ENCODE assay signal across 31 cellular contexts in the genomic region with DNA sequence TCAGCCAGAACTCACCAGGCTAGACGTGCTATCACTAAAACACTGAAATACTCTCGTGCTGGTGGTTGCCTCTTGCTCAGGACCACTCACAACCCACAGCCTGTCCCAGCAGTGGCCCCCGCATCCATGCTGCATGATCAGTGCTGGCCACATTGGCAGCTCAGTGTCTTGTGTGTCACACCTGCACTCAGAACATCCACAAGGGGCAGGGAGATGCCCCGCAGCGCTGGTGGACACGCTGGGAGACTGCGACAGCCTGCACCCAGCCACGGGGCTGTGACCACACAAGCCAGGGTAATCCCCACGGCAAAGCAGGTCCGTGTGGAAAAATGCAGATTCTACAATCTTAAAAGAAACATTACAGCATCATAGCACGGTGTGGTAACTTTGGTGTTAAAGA. TPM values are rescaled to one million over a fixed set of nuclear protein-coding genes. Genes with fewer than 3 reads are reported as not detected.
DNase-seq lines count a peak whose midpoint lies in the region; ATAC-seq and TF ChIP-seq lines count a peak whose summit lies in the region.
"Had no signal": no experiment of that assay in that cellular context is flagged by ENCODE, and none has a peak within 500 bp of the region (broad histone marks: within the 10 kb centered on the region; RNA-seq: fewer than 3 reads in every experiment).

No MANE protein-coding gene starts in this region.

- 93% methylated on average over 11 of the region's 11 CpGs for WGBS in mesenchymal stem cell
- WGBS in stomach, 5 donors: 65 to 81% (median 68%) methylated on average over 11 of the region's 11 CpGs

- H3K27me3 ChIP-seq in GM23338 (ENCODE audit: insufficient read depth) (no peaks in the 10 kb centered on the region), mesenchymal stem cell (ENCODE audit: control insufficient read depth in 1 of 2, insufficient read depth in 1 of 2, low read length in 2 of 2) (no peaks in the 10 kb centered on the region), stomach (no peaks in the 10 kb centered on the region)
- H3K27me3 ChIP-seq: right atrium auricular region, uterus had no signal

- H3K4ac ChIP-seq in mesenchymal stem cell (ENCODE audit: low read depth in 1 of 2, low read length in 2 of 2): no peak overlapping the region

- H3K79me2 ChIP-seq in GM23338 (replicated peaks; ENCODE audit: insufficient read depth): no peaks in the 10 kb centered on the region

- H3K23ac ChIP-seq in mesenchymal stem cell (ENCODE audit: low read length in 2 of 2): no peak overlapping the region

- no peaks in the 10 kb centered on the region for H3F3A ChIP-seq in GM23338 (replicated peaks; ENCODE audit: low read depth)

- no peaks in the 10 kb centered on the region for H3K36me3 Mint-ChIP-seq in GM23338 (ENCODE audit: low read depth)

- H3K9me3 Mint-ChIP-seq in GM23338: no peaks in the 10 kb centered on the region
- H3K9me3 Mint-ChIP-seq: activated CD4-positive, alpha-beta memory T cell treated with anti-CD3 and anti-CD28 coated beads for 36 hours; activated naive CD8-positive, alpha-beta T cell treated with anti-CD3 and anti-CD28 coated beads for 36 hours; activated T-helper 2 cell treated with anti-CD3 and anti-CD28 coated beads, Interferon-gamma antibody, Interleukin-2, Interleukin-4, amounts not matched to agents 10 μg/mL and 5 μg/mL and 100 μg/mL, durations not matched to agents 14 hours and 24 hours and 36 hours; CD8-positive, alpha-beta memory T cell; dendritic cell treated with granulocyte-macrophage colony-stimulating factor and Interleukin-4, amounts not matched to agents 40 ng/mL and 50 ng/mL, for 4 days; nephron; T-helper 1 cell treated with Interleukin-12 subunit alpha and Interleukin-12 subunit beta and Interleukin-4 antibody, amounts not matched to agents 30 μg/mL and 1 μg/mL, for 36 hours had no signal

- intact Hi-C loops in stomach (cut with DNase I; ENCODE audit: low total_unique reads): no loop called here

- TF ChIP-seq CTCF in GM23338 (conservative IDR thresholded peaks at IDR 0.05; ENCODE audit: low read depth in 2 of 2) (no peak), VCaP (conservative IDR thresholded peaks at IDR 0.05) (no peak), stomach (IDR thresholded peaks at IDR 0.05) (no peak), foreskin fibroblast (IDR thresholded peaks at IDR 0.05; ENCODE audit: low read depth, low read length) (no peak)

- no peak overlapping the region for H4K8ac ChIP-seq in mesenchymal stem cell (ENCODE audit: low read length)

- H3K4me2 ChIP-seq in GM23338: no peak overlapping the region
- no peak overlapping the region for H3K4me2 ChIP-seq in mesenchymal stem cell (ENCODE audit: low read length, poor library complexity, severe bottlenecking)

- H3K18ac ChIP-seq in mesenchymal stem cell (ENCODE audit: low read depth in 1 of 2, low read length in 2 of 2): no peak overlapping the region

- no peaks in the 10 kb centered on the region for H3K36me3 ChIP-seq in GM23338 (ENCODE audit: insufficient read depth)
- H3K36me3 ChIP-seq in mesenchymal stem cell (ENCODE audit: control insufficient read depth in 1 of 2, insufficient read depth in 2 of 2, low read depth in 1 of 2, low read length in 2 of 2): peaks cover 0 to 31% of the 10 kb centered on the region in 2 experiments
- peaks cover 47 to 92% (median 72%) of the 10 kb centered on the region in 4 donors for H3K36me3 ChIP-seq in stomach
- H3K36me3 ChIP-seq: HAP-1, uterus had no signal

- no peak overlapping the region for H2BK15ac ChIP-seq in mesenchymal stem cell (ENCODE audit: low read depth, poor library complexity, severe bottlenecking)

- H2BK120ac ChIP-seq in mesenchymal stem cell (ENCODE audit: low read depth, low read length): no peak overlapping the region

- peak overlapping the region; percentile 34 for H4K91ac ChIP-seq in mesenchymal stem cell (ENCODE audit: low read length)

- peaks cover 11% of the 10 kb centered on the region for H3K27me3 Mint-ChIP-seq in GM23338 (ENCODE audit: insufficient read depth, low read depth, poor library complexity)
- H3K27me3 Mint-ChIP-seq: activated CD4-positive, alpha-beta memory T cell treated with anti-CD3 and anti-CD28 coated beads for 36 hours; activated naive CD8-positive, alpha-beta T cell treated with anti-CD3 and anti-CD28 coated beads for 36 hours; CD8-positive, alpha-beta memory T cell; dendritic cell treated with granulocyte-macrophage colony-stimulating factor and Interleukin-4, amounts not matched to agents 40 ng/mL and 50 ng/mL, for 4 days had no signal

- 0 out of 3 replicates have a peak, but pooled peaks have one; percentile 11 for ATAC-seq in GM23338

- TF ChIP-seq POLR2A in stomach (IDR thresholded peaks at IDR 0.05): no peak

- no peaks in the 10 kb centered on the region for H4K20me1 ChIP-seq in GM23338 (replicated peaks; ENCODE audit: insufficient read depth)

- H2BK5ac ChIP-seq in mesenchymal stem cell (ENCODE audit: low read depth, low read length, poor library complexity, severe bottlenecking): no peak overlapping the region

- H2AK5ac ChIP-seq in mesenchymal stem cell (ENCODE audit: low read length, severe bottlenecking): no peak overlapping the region

- H3K4me1 Mint-ChIP-seq in GM23338: peaks cover 23% of the 10 kb centered on the region
- H3K4me1 Mint-ChIP-seq: activated naive CD8-positive, alpha-beta T cell treated with anti-CD3 and anti-CD28 coated beads for 36 hours; nephron had no signal

- H3K4me1 ChIP-seq in GM23338 (ENCODE audit: insufficient read depth) (no peaks in the 10 kb centered on the region; the same call in 1 of the 2 replicates), mesenchymal stem cell (ENCODE audit: control insufficient read depth, insufficient read depth, low read depth, low read length) (peaks cover 13% of the 10 kb centered on the region), stomach (peaks cover 32 to 58% (median 47%) of the 10 kb centered on the region in 4 donors)
- H3K4me1 ChIP-seq: HAP-1, uterus had no signal

- H3K4me3 Mint-ChIP-seq in GM23338: no peak overlapping the region
- H3K4me3 Mint-ChIP-seq: activated CD4-positive, alpha-beta memory T cell treated with anti-CD3 and anti-CD28 coated beads for 36 hours; activated naive CD8-positive, alpha-beta T cell treated with anti-CD3 and anti-CD28 coated beads for 36 hours; CD8-positive, alpha-beta memory T cell; dendritic cell treated with granulocyte-macrophage colony-stimulating factor and Interleukin-4, amounts not matched to agents 40 ng/mL and 50 ng/mL, for 4 days; nephron; T-helper 1 cell treated with Interleukin-12 subunit alpha and Interleukin-12 subunit beta and Interleukin-4 antibody, amounts not matched to agents 30 μg/mL and 1 μg/mL, for 36 hours had no signal

- H3K14ac ChIP-seq in mesenchymal stem cell (ENCODE audit: low read length in 2 of 2): no peak overlapping the region

- H3K9me3 ChIP-seq in mesenchymal stem cell (ENCODE audit: control insufficient read depth, low read length) (no peaks in the 10 kb centered on the region), stomach (no peaks in the 10 kb centered on the region)
- H3K9me3 ChIP-seq: HAP-1, right atrium auricular region, uterus had no signal

- H3K27ac ChIP-seq in GM23338 (ENCODE audit: low read depth) (no peak overlapping the region), VCaP (peak overlapping the region; percentile 98), mesenchymal stem cell (ENCODE audit: low read length, poor library complexity, severe bottlenecking) (no peak overlapping the region), stomach (peak overlapping the region; percentile 69 to 82 (median 80))
- H3K27ac ChIP-seq: RWPE1, SK-N-MC, uterus had no signal

- no peak overlapping the region for H3K9ac ChIP-seq in mesenchymal stem cell (ENCODE audit: low read length)

- DNase-seq in GM23338 (ENCODE audit: low spot score) (no peak), mesenchymal stem cell (no peak), stomach (peak; percentile 23), foreskin fibroblast (no peak), DMS53 treated with DMSO at 0.1 percent for 48 hours (lab: John Stamatoyannopoulos, UW; ENCODE audit: unreplicated experiment) (no peak), HK-2 (ENCODE audit: unreplicated experiment) (no peak)
- DNase-seq: activated CD4-positive, alpha-beta memory T cell treated with anti-CD3 and anti-CD28 coated beads for 36 hours; activated CD4-positive, CD25-positive, alpha-beta regulatory T cell treated with anti-CD3 and anti-CD28 coated beads, Interleukin-2, amount 50 U/mL, for 72 hours; activated CD8-positive, alpha-beta memory T cell treated with anti-CD3 and anti-CD28 coated beads, Interleukin-2, amount 50 U/mL, for 4 hours; activated naive CD8-positive, alpha-beta T cell treated with anti-CD3 and anti-CD28 coated beads for 36 hours; CD8-positive, alpha-beta memory T cell; central memory CD4-positive, alpha-beta T cell; DMS153; left ventricle myocardium superior; NCI-H1105 treated with DMSO at 0.1 percent for 48 hours; NCI-H2081; NCI-H345; NCI-H748 treated with DMSO at 0.1 percent for 48 hours; stimulated activated CD4-positive, alpha-beta T cell treated with anti-CD3 and anti-CD28 coated beads, Interleukin-12 subunit alpha, Interleukin-12 subunit beta, amount 100 ng/mL, for 4 hours; stimulated activated CD4-positive, alpha-beta T cell treated with anti-CD3 and anti-CD28 coated beads, Interleukin-4, amount 100 ng/mL, for 1 hour; uterus had no signal

- H3K27ac Mint-ChIP-seq in GM23338: no peak overlapping the region
- H3K27ac Mint-ChIP-seq: activated CD4-positive, alpha-beta memory T cell treated with anti-CD3 and anti-CD28 coated beads for 36 hours; activated naive CD8-positive, alpha-beta T cell treated with anti-CD3 and anti-CD28 coated beads for 36 hours; activated T-helper 2 cell treated with anti-CD3 and anti-CD28 coated beads, Interferon-gamma antibody, Interleukin-2, Interleukin-4, amounts not matched to agents 10 μg/mL and 5 μg/mL and 100 μg/mL, durations not matched to agents 14 hours and 24 hours and 36 hours; dendritic cell treated with granulocyte-macrophage colony-stimulating factor and Interleukin-4, amounts not matched to agents 40 ng/mL and 50 ng/mL, for 4 days; nephron; T-helper 1 cell treated with Interleukin-12 subunit alpha and Interleukin-12 subunit beta and Interleukin-4 antibody, amounts not matched to agents 30 μg/mL and 1 μg/mL, for 36 hours had no signal

- H3K4me3 ChIP-seq in GM23338 (no peak overlapping the region), mesenchymal stem cell (ENCODE audit: insufficient read depth in 1 of 2, low read depth in 1 of 2, low read length in 2 of 2) (no peak overlapping the region), stomach (no peak overlapping the region), foreskin fibroblast (ENCODE audit: low read depth in 1 of 2, low read length in 2 of 2) (no peak overlapping the region)
- H3K4me3 ChIP-seq: HAP-1, right atrium auricular region, SK-N-MC, uterus had no signal

- no peak overlapping the region for H2BK12ac ChIP-seq in mesenchymal stem cell (ENCODE audit: low read length in 2 of 2)

- H2AFZ ChIP-seq in GM23338: no peak overlapping the region
- no peak overlapping the region for H2AFZ ChIP-seq in mesenchymal stem cell (ENCODE audit: low read depth, low read length)

- TF ChIP-seq EP300 in stomach (IDR thresholded peaks at IDR 0.05): no peak

- no peaks in the 10 kb centered on the region for H3K79me1 ChIP-seq in mesenchymal stem cell (replicated peaks; ENCODE audit: low read length, poor library complexity, severe bottlenecking)

- 0 out of 2 replicates have a peak, but pooled peaks cover 6% of the 10 kb centered on the region for H3K9me2 ChIP-seq in GM23338 (ENCODE audit: insufficient read depth)

RNA-seq across cellular contexts. Expression of gene APMAP, which starts 23.9 kb away (rescaled TPM):
- 70.8 and 72.3 TPM in 2 replicates for total RNA-seq in GM23338 (2014; rRNA removed; shearing (Covaris generic))
- 31.7 and 32.0 TPM in 2 replicates for polyA plus RNA-seq in GM23338 (2016; fragmentation: Nextera tagmentation; extraction: Ambion mirVana)
- 103 TPM for polyA plus RNA-seq in mesenchymal stem cell (2013, experiment 1 of 2)
- 103 TPM for polyA plus RNA-seq in mesenchymal stem cell (2013, experiment 2 of 2)
- total RNA-seq in stomach: 10 to 100 TPM; 12.3 to 55.6 (median 39.3) TPM
- polyA plus RNA-seq in stomach: 10 to 100 TPM; 14.4 to 29.5 (median 24.8) TPM

RNA-seq across cellular contexts. Expression of gene ACSS1, which starts 41.5 kb away (rescaled TPM):
- total RNA-seq in GM23338 (2014; rRNA removed; shearing (Covaris generic)): 2.7 and 4.1 TPM in 2 replicates
- polyA plus RNA-seq in GM23338 (2016; fragmentation: Nextera tagmentation; extraction: Ambion mirVana): 1.1 and 1.3 TPM in 2 replicates
- polyA plus RNA-seq in mesenchymal stem cell (2013, experiment 1 of 2): 0.54 TPM
- polyA plus RNA-seq in mesenchymal stem cell (2013, experiment 2 of 2): 0.34 TPM
- total RNA-seq in stomach: 100 to 1,000 TPM in 1 of 5 donors, 10 to 100 TPM in 3, 1 to 10 TPM in 1; 7.0 to 135 (median 35.6) TPM
- polyA plus RNA-seq in stomach: 10 to 100 TPM; 35.3 to 37.7 (median 35.9) TPM
- total RNA-seq: G401 had no signal

Comparison
In these comparisons a context has a peak if more than half of its experiments do, and no peak if none do; other contexts are left out.
1. H3K27ac ChIP-seq: peak in VCaP (single experiment) and stomach (5 of 5); none in GM23338 (single experiment) and mesenchymal stem cell (single experiment).